Comparison of ENCODE assay signal across 8 cellular contexts in genomic region chr11:114400974-114401223, GRCh38. TPM values are rescaled to one million over a fixed set of nuclear protein-coding genes. Genes with fewer than 3 reads are reported as not detected.
DNase-seq lines count a peak whose midpoint lies in the region; ATAC-seq and TF ChIP-seq lines count a peak whose summit lies in the region.

No MANE protein-coding gene starts in this region.

- H3K27ac ChIP-seq in AG04450 (ENCODE audit: low read depth, low read length) (peak overlapping the region; percentile 100), Karpas-422 (ENCODE audit: low read length) (peak overlapping the region; percentile 49), coronary artery (peak overlapping the region; percentile 99)
- peak overlapping the region; percentile 96 for H3K27ac ChIP-seq in naive thymus-derived CD4-positive, alpha-beta T cell (ENCODE audit: low read depth, low read length)

- POLR2A ChIA-PET in AG04450 (lab: Yijun Ruan, JAX) = no interaction called here
- POLR2A ChIA-PET in naive thymus-derived CD4-positive, alpha-beta T cell (lab: Charles Lee) = interaction anchor here (0.6 to 1.8 kb wide), 6 partner anchors 8 to 40 kb away, joined by 3 to 7 read pairs (median 4); partner anchors contain the start of gene REXO2

- H3K9me3 Mint-ChIP-seq in naive thymus-derived CD4-positive, alpha-beta T cell = peaks cover 0 to 4% (median 0%) of the 10 kb centered on the region in 11 donors

- peaks cover 0 to 34% (median 19%) of the 10 kb centered on the region in 5 donors for H3K36me3 Mint-ChIP-seq in naive thymus-derived CD4-positive, alpha-beta T cell

- peak overlapping the region; percentile 92 for H3K9ac ChIP-seq in Karpas-422 (ENCODE audit: low read length)

- H3K4me2 ChIP-seq in Karpas-422 (ENCODE audit: low read depth, low read length, poor library complexity, severe bottlenecking) = peak overlapping the region; percentile 88

- H3K27me3 Mint-ChIP-seq in naive thymus-derived CD4-positive, alpha-beta T cell = no peaks in the 10 kb centered on the region

- no peaks in the 10 kb centered on the region for H3K9me2 ChIP-seq in Karpas-422 (replicated peaks; ENCODE audit: insufficient read depth, low read length)

- H3K4me3 ChIP-seq in AG04450 (ENCODE audit: low read depth, low read length) = peak overlapping the region; percentile 93
- peak overlapping the region; percentile 74 for H3K4me3 ChIP-seq in Karpas-422 (ENCODE audit: low read length)
- H3K4me3 ChIP-seq in coronary artery = peak overlapping the region; percentile 78
- H3K4me3 ChIP-seq in naive thymus-derived CD4-positive, alpha-beta T cell (ENCODE audit: low read length) = peak overlapping the region; percentile 93

- H3K27me3 ChIP-seq in AG04450 (ENCODE audit: control insufficient read depth, insufficient read depth, low read length) = no peaks in the 10 kb centered on the region
- no peaks in the 10 kb centered on the region for H3K27me3 ChIP-seq in Karpas-422 (ENCODE audit: low read length)
- H3K27me3 ChIP-seq in naive thymus-derived CD4-positive, alpha-beta T cell (ENCODE audit: control insufficient read depth in 2 of 2, insufficient read depth in 2 of 2, low read length in 2 of 2) = no peaks in the 10 kb centered on the region

- DNase-seq in AG04450 (ENCODE audit: low read depth, low spot score) (no peak), Karpas-422 (no peak), coronary artery (ENCODE audit: low spot score) (no peak), putamen (ENCODE audit: low spot score) (no peak)
- DNase-seq in naive thymus-derived CD4-positive, alpha-beta T cell = no peak

- peaks cover 35 to 82% (median 73%) of the 10 kb centered on the region in 7 donors for H3K4me1 Mint-ChIP-seq in naive thymus-derived CD4-positive, alpha-beta T cell

- H3K4me1 ChIP-seq in Karpas-422 (ENCODE audit: low read length) = peaks cover 15% of the 10 kb centered on the region
- peaks cover 25% of the 10 kb centered on the region in 2 donors for H3K4me1 ChIP-seq in naive thymus-derived CD4-positive, alpha-beta T cell (ENCODE audit: control insufficient read depth in 2 of 2, insufficient read depth in 2 of 2, low read length in 2 of 2)

- peak overlapping the region; percentile 89 to 99 (median 97) for H3K4me3 Mint-ChIP-seq in naive thymus-derived CD4-positive, alpha-beta T cell

- peaks cover 53% of the 10 kb centered on the region for H3K79me2 ChIP-seq in Karpas-422 (ENCODE audit: low read length)

- TF ChIP-seq CTCF in AG04450 (IDR thresholded peaks at IDR 0.05; ENCODE audit: low read depth, low read length) (no peak), coronary artery (IDR thresholded peaks at IDR 0.05) (no peak)

- ATAC-seq in naive thymus-derived CD4-positive, alpha-beta T cell = no peak
- ATAC-seq in HG03159 (IDR thresholded peaks at IDR 0.05; ENCODE audit: unreplicated experiment) (no peak), HG03354 (IDR thresholded peaks at IDR 0.05; ENCODE audit: poor library complexity, severe bottlenecking, unreplicated experiment) (no peak), GM18868 (IDR thresholded peaks at IDR 0.05; ENCODE audit: unreplicated experiment) (no peak)

- intact Hi-C loops in naive thymus-derived CD4-positive, alpha-beta T cell (cut with micrococcal nuclease) = loop anchor here (1.0 to 10.0 kb wide), 12 partner anchors 21 to 1087 kb away; partner anchors contain the start of genes REXO2 (in 2 of the 2), TTC12 (in 2 of the 2), USP28 (in 2 of the 2) and ZW10 (in 2 of the 2)

- H3K36me3 ChIP-seq in Karpas-422 (ENCODE audit: insufficient read depth, low read length) = peaks cover 9% of the 10 kb centered on the region; the same call in 1 of the 2 replicates
- peaks cover 0 to 12% (median 10%) of the 10 kb centered on the region in 3 experiments for H3K36me3 ChIP-seq in naive thymus-derived CD4-positive, alpha-beta T cell (ENCODE audit: control insufficient read depth in 2 of 3, insufficient read depth in 3 of 3, low read length in 3 of 3)

- no peaks in the 10 kb centered on the region for H4K20me1 ChIP-seq in Karpas-422 (ENCODE audit: insufficient read depth, low read depth, low read length)

- H3K27ac Mint-ChIP-seq in naive thymus-derived CD4-positive, alpha-beta T cell = peak overlapping the region; percentile 96 to 100 (median 99)

- H3K9me3 ChIP-seq in AG04450 (ENCODE audit: control insufficient read depth, insufficient read depth, low read length) (no peaks in the 10 kb centered on the region), Karpas-422 (ENCODE audit: low read length) (no peaks in the 10 kb centered on the region)
- no peaks in the 10 kb centered on the region for H3K9me3 ChIP-seq in naive thymus-derived CD4-positive, alpha-beta T cell (ENCODE audit: control insufficient read depth in 2 of 3, low read length in 3 of 3)

- CTCF ChIA-PET in AG04450 (lab: Charles Lee) = no interaction called here
- CTCF ChIA-PET in naive thymus-derived CD4-positive, alpha-beta T cell (lab: Charles Lee) = no interaction called here

- H2AFZ ChIP-seq in Karpas-422 (ENCODE audit: low read length) = no peak overlapping the region

RNA-seq across cellular contexts. Expression of gene RBM7, which starts 0.4 kb away (rescaled TPM):
- polyA plus RNA-seq in AG04450 (2011; rRNA removed) = 57.1 and 59.8 TPM in 2 replicates
- 58.1 and 108 TPM in 2 replicates for polyA minus RNA-seq in AG04450 (2011; rRNA and poly(A)+ RNA removed)
- total RNA-seq in Karpas-422 (2014; rRNA removed; shearing (Covaris generic); ENCODE audit: low replicate concordance) = 7.6 and 10.5 TPM in 2 replicates
- total RNA-seq in naive thymus-derived CD4-positive, alpha-beta T cell = 10 to 100 TPM; 35.8 to 71.3 (median 43.4) TPM
- 10 to 100 TPM; 19.3 to 35.7 TPM for polyA plus RNA-seq in naive thymus-derived CD4-positive, alpha-beta T cell

RNA-seq across cellular contexts. Expression of gene C11orf71, which starts 0.6 kb away (rescaled TPM):
- polyA plus RNA-seq in AG04450 (2011; rRNA removed) = 3.8 and 4.5 TPM in 2 replicates
- 6.2 and 7.1 TPM in 2 replicates for polyA minus RNA-seq in AG04450 (2011; rRNA and poly(A)+ RNA removed)
- total RNA-seq in Karpas-422 (2014; rRNA removed; shearing (Covaris generic); ENCODE audit: low replicate concordance) = 7.1 and 11.4 TPM in 2 replicates
- 10 to 100 TPM in 3 of 5 experiments, 1 to 10 TPM in 2; 6.0 to 19.1 (median 17.1) TPM for total RNA-seq in naive thymus-derived CD4-positive, alpha-beta T cell
- 10 to 100 TPM; 10.8 to 19.4 TPM for polyA plus RNA-seq in naive thymus-derived CD4-positive, alpha-beta T cell

RNA-seq across cellular contexts. Expression of gene REXO2, which starts 38.4 kb away (rescaled TPM):
- polyA plus RNA-seq in AG04450 (2011; rRNA removed) = 310 and 401 TPM in 2 replicates
- polyA minus RNA-seq in AG04450 (2011; rRNA and poly(A)+ RNA removed) = 39.5 and 73.8 TPM in 2 replicates
- total RNA-seq in Karpas-422 (2014; rRNA removed; shearing (Covaris generic); ENCODE audit: low replicate concordance) = 30.4 and 35.2 TPM in 2 replicates
- total RNA-seq in naive thymus-derived CD4-positive, alpha-beta T cell = 100 to 1,000 TPM in 1 of 5 experiments, 10 to 100 TPM in 4; 33.8 to 105 (median 56.0) TPM
- 10 to 100 TPM; 54.2 to 64.0 TPM for polyA plus RNA-seq in naive thymus-derived CD4-positive, alpha-beta T cell

Comparison
In these comparisons a context has a peak if more than half of its experiments do, and no peak if none do; other contexts are left out.
1. H3K27ac ChIP-seq: peak in every context shown above with its lines; median percentile 100 in AG04450; 99 in coronary artery; 96 in naive thymus-derived CD4-positive, alpha-beta T cell; 49 in Karpas-422.